In genomic region chr15:76206325-76206976, GRCh38 we compare ENCODE assay signal across 11 cellular contexts.
A peak's percentile ranks its signal among the peaks of the same experiment; 100 is the strongest.
DNase-seq lines count a peak whose midpoint lies in the region; ATAC-seq, FAIRE-seq and TF ChIP-seq lines count a peak whose summit lies in the region.
"Had no signal": no experiment of that assay in that cellular context is flagged by ENCODE, and none has a peak within 500 bp of the region (broad histone marks: within the 10 kb centered on the region; RNA-seq: fewer than 3 reads in every experiment).

No MANE protein-coding gene starts in this region.

- H3K4me3 ChIP-seq in breast epithelium (no peak overlapping the region), right lobe of liver (no peak overlapping the region)
- H3K4me3 ChIP-seq: BLaER1 treated with 17β-estradiol and CSF1 and Interleukin-3, amounts not matched to agents 10 nM and 100 nM had no signal

- no peaks in the 10 kb centered on the region for H3K27me3 ChIP-seq in breast epithelium
- no peaks in the 10 kb centered on the region for H3K27me3 ChIP-seq in right lobe of liver
- H3K27me3 ChIP-seq: BLaER1 treated with 17β-estradiol and CSF1 and Interleukin-3, amounts not matched to agents 10 nM and 100 nM had no signal

- no CpG with 5 or more reads among the region's 4 CpGs for WGBS in right lobe of liver (ENCODE audit: insufficient coverage, low coverage, low lambda C conversion rate, missing lambda C conversion rate)

- ATAC-seq in right lobe of liver (peak; percentile 71 to 86 (median 74)), HG03432 (IDR thresholded peaks at IDR 0.05; ENCODE audit: unreplicated experiment) (no peak)

- H3K27ac ChIP-seq in breast epithelium (no peak overlapping the region), right lobe of liver (no peak overlapping the region)
- H3K27ac ChIP-seq: BLaER1 treated with 17β-estradiol and CSF1 and Interleukin-3, amounts not matched to agents 10 nM and 100 nM had no signal

- no peak for TF ChIP-seq POLR2A in breast epithelium (IDR thresholded peaks at IDR 0.05)
- TF ChIP-seq POLR2A in right lobe of liver (IDR thresholded peaks at IDR 0.05): no peak
- TF ChIP-seq POLR2A in GM12892 (IDR thresholded peaks at IDR 0.05; ENCODE audit: low read depth, low read length): no peak

- peak; percentile 90 for DNase-seq in Ammon's horn (ENCODE audit: low spot score)
- peak; percentile 91 for DNase-seq in NCI-H1694 treated with DMSO at 0.1 percent for 48 hours (lab: John Stamatoyannopoulos, UW)
- peak; percentile 80 to 90 for DNase-seq in breast epithelium (ENCODE audit: low spot score in 2 of 2)
- DNase-seq in right lobe of liver: peak; percentile 86 to 92 (median 90)
- DNase-seq in GM12892 (ENCODE audit: insufficient read length): no peak
- no peak for DNase-seq in hepatic stellate cell (ENCODE audit: low spot score)
- DNase-seq in activated CD8-positive, alpha-beta memory T cell treated with anti-CD3 and anti-CD28 coated beads for 24 hours: no peak
- DNase-seq: HCEC 1CT; stimulated activated CD4-positive, alpha-beta T cell treated with anti-CD3 and anti-CD28 coated beads, Interleukin-2, amount 100 ng/mL, for 48 hours had no signal

- H3K9me3 ChIP-seq in breast epithelium (no peaks in the 10 kb centered on the region), right lobe of liver (no peaks in the 10 kb centered on the region)
- H3K9me3 ChIP-seq: BLaER1 treated with 17β-estradiol and CSF1 and Interleukin-3, amounts not matched to agents 10 nM and 100 nM had no signal

- intact Hi-C loops in breast epithelium (cut with DNase I; ENCODE audit: low total_unique reads) (no loop called here), right lobe of liver (cut with DNase I) (no loop called here)

- TF ChIP-seq CTCF in breast epithelium (IDR thresholded peaks at IDR 0.05) (no peak), right lobe of liver (IDR thresholded peaks at IDR 0.05) (no peak)

- H3K36me3 ChIP-seq in breast epithelium (no peaks in the 10 kb centered on the region), right lobe of liver (peaks cover 0 to 18% (median 11%) of the 10 kb centered on the region in 4 donors)

- no peak for FAIRE-seq in GM12892 (lab: Jason Lieb, UNC)

- H3K4me1 ChIP-seq in breast epithelium: no peaks in the 10 kb centered on the region
- H3K4me1 ChIP-seq in right lobe of liver: no peaks in the 10 kb centered on the region

Comparison
In these comparisons a context has a peak if more than half of its experiments do, and no peak if none do; other contexts are left out.
1. DNase-seq: peak in Ammon's horn (single experiment), NCI-H1694 treated with DMSO at 0.1 percent for 48 hours (single experiment), breast epithelium (2 of 2) and right lobe of liver (3 of 3); none in GM12892 (single experiment), hepatic stellate cell (single experiment) and activated CD8-positive, alpha-beta memory T cell treated with anti-CD3 and anti-CD28 coated beads for 24 hours (single experiment).